10 cellular contexts compared by ENCODE assay signal in genomic region chr6:139271056-139271455, GRCh38. TPM values are rescaled to one million over a fixed set of nuclear protein-coding genes. Genes with fewer than 3 reads are reported as not detected.
A peak's percentile ranks its signal among the peaks of the same experiment; 100 is the strongest.
DNase-seq lines count a peak whose midpoint lies in the region; ATAC-seq and TF ChIP-seq lines count a peak whose summit lies in the region.
"Had no signal": no experiment of that assay in that cellular context is flagged by ENCODE, and none has a peak within 500 bp of the region (broad histone marks: within the 10 kb centered on the region; RNA-seq: fewer than 3 reads in every experiment).

No MANE protein-coding gene starts in this region.

- intact Hi-C loops in lower lobe of right lung (cut with DNase I) = no loop called here

- no peaks in the 10 kb centered on the region for H3K27me3 Mint-ChIP-seq in activated CD8-positive, alpha-beta T cell treated with anti-CD3 and anti-CD28 coated beads, Interleukin-2, amount 10 ng/mL, durations not matched to agents 7 days and 5 days (ENCODE audit: low read depth)
- H3K27me3 Mint-ChIP-seq: effector memory CD8-positive, alpha-beta T cell had no signal

- H3K4me1 ChIP-seq in mucosa of rectum (ENCODE audit: control insufficient read depth in 2 of 2, insufficient read depth in 2 of 2, low read length in 2 of 2) (peaks cover 2 to 3% of the 10 kb centered on the region in 2 donors), lower lobe of right lung (no peaks in the 10 kb centered on the region)

- H3K27me3 ChIP-seq in mucosa of rectum (ENCODE audit: control insufficient read depth in 2 of 2, insufficient read depth in 2 of 2, low read length in 2 of 2) = no peaks in the 10 kb centered on the region
- H3K27me3 ChIP-seq in lower lobe of right lung (ENCODE audit: low read depth) = no peaks in the 10 kb centered on the region

- H3K4me1 Mint-ChIP-seq in activated CD8-positive, alpha-beta T cell treated with anti-CD3 and anti-CD28 coated beads, Interleukin-2, amount 10 ng/mL, durations not matched to agents 7 days and 5 days (ENCODE audit: low read depth) = no peaks in the 10 kb centered on the region
- no peaks in the 10 kb centered on the region for H3K4me1 Mint-ChIP-seq in stimulated activated effector memory CD8-positive, alpha-beta T cell treated with anti-CD3 and anti-CD28 coated beads, Interleukin-12 subunit alpha, Interleukin-12 subunit beta, amount 100 ng/mL, for 72 hours

- peak overlapping the region in 1 of 2 donors; percentile 4 for H3K4me3 ChIP-seq in mucosa of rectum (ENCODE audit: low read length in 2 of 2)
- no peak overlapping the region for H3K4me3 ChIP-seq in lower lobe of right lung

- H3K4me3 Mint-ChIP-seq in activated CD8-positive, alpha-beta T cell treated with anti-CD3 and anti-CD28 coated beads, Interleukin-2, amount 10 ng/mL, durations not matched to agents 7 days and 5 days = no peak overlapping the region
- no peak overlapping the region for H3K4me3 Mint-ChIP-seq in stimulated activated effector memory CD8-positive, alpha-beta T cell treated with anti-CD3 and anti-CD28 coated beads, Interleukin-12 subunit alpha, Interleukin-12 subunit beta, amount 100 ng/mL, for 72 hours
- H3K4me3 Mint-ChIP-seq: effector memory CD8-positive, alpha-beta T cell had no signal

- H3K9me3 ChIP-seq in mucosa of rectum (ENCODE audit: control insufficient read depth in 2 of 2, low read length in 2 of 2) = no peaks in the 10 kb centered on the region
- H3K9me3 ChIP-seq in lower lobe of right lung = no peaks in the 10 kb centered on the region

- no peaks in the 10 kb centered on the region for H3K36me3 Mint-ChIP-seq in activated CD8-positive, alpha-beta T cell treated with anti-CD3 and anti-CD28 coated beads, Interleukin-2, amount 10 ng/mL, durations not matched to agents 7 days and 5 days (ENCODE audit: low read depth)
- H3K36me3 Mint-ChIP-seq in stimulated activated effector memory CD8-positive, alpha-beta T cell treated with anti-CD3 and anti-CD28 coated beads, Interleukin-12 subunit alpha, Interleukin-12 subunit beta, amount 100 ng/mL, for 72 hours = no peaks in the 10 kb centered on the region

- H3K27ac ChIP-seq in mucosa of rectum (ENCODE audit: low read depth in 2 of 2, low read length in 2 of 2) = peak overlapping the region; percentile 58 to 59
- H3K27ac ChIP-seq in lower lobe of right lung = no peak overlapping the region

- CTCF ChIA-PET in activated CD8-positive, alpha-beta T cell treated with anti-CD3 and anti-CD28 coated beads, Interleukin-2, amount 10 ng/mL, durations not matched to agents 7 days and 5 days (lab: Charles Lee) = interaction anchor here (1.4 to 1.9 kb wide), 3 partner anchors 9 to 98 kb away, joined by 3 to 5 read pairs (median 5); partner anchors contain the start of gene TXLNB

- no peaks in the 10 kb centered on the region for H3K9me3 Mint-ChIP-seq in activated CD8-positive, alpha-beta T cell treated with anti-CD3 and anti-CD28 coated beads, Interleukin-2, amount 10 ng/mL, durations not matched to agents 7 days and 5 days (ENCODE audit: insufficient read depth)
- H3K9me3 Mint-ChIP-seq in stimulated activated effector memory CD8-positive, alpha-beta T cell treated with anti-CD3 and anti-CD28 coated beads, Interleukin-12 subunit alpha, Interleukin-12 subunit beta, amount 100 ng/mL, for 72 hours = no peaks in the 10 kb centered on the region
- H3K9me3 Mint-ChIP-seq: effector memory CD8-positive, alpha-beta T cell had no signal

- no peak overlapping the region for H3K27ac Mint-ChIP-seq in activated CD8-positive, alpha-beta T cell treated with anti-CD3 and anti-CD28 coated beads, Interleukin-2, amount 10 ng/mL, durations not matched to agents 7 days and 5 days
- no peak overlapping the region for H3K27ac Mint-ChIP-seq in stimulated activated effector memory CD8-positive, alpha-beta T cell treated with anti-CD3 and anti-CD28 coated beads, Interleukin-12 subunit alpha, Interleukin-12 subunit beta, amount 100 ng/mL, for 72 hours
- H3K27ac Mint-ChIP-seq: effector memory CD8-positive, alpha-beta T cell had no signal

- POLR2A ChIA-PET in activated CD8-positive, alpha-beta T cell treated with anti-CD3 and anti-CD28 coated beads, Interleukin-2, amount 10 ng/mL, durations not matched to agents 7 days and 5 days (lab: Charles Lee) = no interaction called here

- DNase-seq in MV-4-11 (lab: John Stamatoyannopoulos, UW) (peak; percentile 76), lower lobe of right lung (no peak)
- DNase-seq in activated CD8-positive, alpha-beta T cell treated with anti-CD3 and anti-CD28 coated beads, Interleukin-2, amount 10 ng/mL, durations not matched to agents 7 days and 5 days = no peak
- DNase-seq in stimulated activated effector memory CD8-positive, alpha-beta T cell treated with anti-CD3 and anti-CD28 coated beads, Interleukin-12 subunit alpha, Interleukin-12 subunit beta, amount 100 ng/mL, for 72 hours (ENCODE audit: low spot score in 2 of 2) = no peak
- no peak for DNase-seq in activated naive CD4-positive, alpha-beta T cell treated with Interleukin-2 at 50 U/mL for 16 hours
- DNase-seq: effector memory CD8-positive, alpha-beta T cell; retina had no signal

- peak; percentile 81 for ATAC-seq in GM18519 (IDR thresholded peaks at IDR 0.05; ENCODE audit: low FRiP score, unreplicated experiment)
- ATAC-seq in HG02571 (IDR thresholded peaks at IDR 0.05; ENCODE audit: unreplicated experiment) = peak; percentile 81
- ATAC-seq in activated CD8-positive, alpha-beta T cell treated with anti-CD3 and anti-CD28 coated beads, Interleukin-2, amount 10 ng/mL, durations not matched to agents 7 days and 5 days = no peak
- ATAC-seq in lower lobe of right lung = no peak
- no peak for ATAC-seq in stimulated activated effector memory CD8-positive, alpha-beta T cell treated with anti-CD3 and anti-CD28 coated beads, Interleukin-12 subunit alpha, Interleukin-12 subunit beta, amount 100 ng/mL, for 72 hours
- ATAC-seq: effector memory CD8-positive, alpha-beta T cell had no signal

- TF ChIP-seq CTCF in lower lobe of right lung (IDR thresholded peaks at IDR 0.05) = no peak

- H3K36me3 ChIP-seq in mucosa of rectum (ENCODE audit: control insufficient read depth in 2 of 2, insufficient read depth in 2 of 2, low read length in 2 of 2) (no peaks in the 10 kb centered on the region), lower lobe of right lung (no peaks in the 10 kb centered on the region)

- H3K9ac ChIP-seq in mucosa of rectum (ENCODE audit: low read depth in 1 of 2, low read length in 2 of 2) = no peak overlapping the region

RNA-seq across cellular contexts. Expression of gene TXLNB, which starts 20.7 kb away (rescaled TPM):
- under 1 TPM; 0.37 to 0.65 TPM for total RNA-seq in activated CD8-positive, alpha-beta T cell treated with anti-CD3 and anti-CD28 coated beads, Interleukin-2, amount 10 ng/mL, durations not matched to agents 7 days and 5 days
- total RNA-seq in lower lobe of right lung = 1.1 TPM

Comparison
In these comparisons a context has a peak if more than half of its experiments do, and no peak if none do; other contexts are left out.
1. ATAC-seq: peak in GM18519 (single experiment) and HG02571 (single experiment); none in activated CD8-positive, alpha-beta T cell treated with anti-CD3 and anti-CD28 coated beads, Interleukin-2, amount 10 ng/mL, durations not matched to agents 7 days and 5 days (single experiment), lower lobe of right lung (0 of 2) and stimulated activated effector memory CD8-positive, alpha-beta T cell treated with anti-CD3 and anti-CD28 coated beads, Interleukin-12 subunit alpha, Interleukin-12 subunit beta, amount 100 ng/mL, for 72 hours (single experiment).